Comparison of ENCODE assay signal across 29 cellular contexts in genomic region chr10:5492322-5492855, GRCh38. TPM values are rescaled to one million over a fixed set of nuclear protein-coding genes. Genes with fewer than 3 reads are reported as not detected.
"Had no signal": no experiment of that assay in that cellular context is flagged by ENCODE, and none has a peak within 500 bp of the region (broad histone marks: within the 10 kb centered on the region; RNA-seq: fewer than 3 reads in every experiment).

No MANE protein-coding gene starts in this region.

- H3K4me3 ChIP-seq: adrenal gland had no signal

- ATAC-seq: activated CD4-positive, alpha-beta T cell treated with anti-CD3 and anti-CD28 coated beads for 36 hours; activated T-helper 17 cell treated with anti-CD3 and anti-CD28 coated beads, Interleukin-2, amount 50 U/mL, for 72 hours; T-helper 17 cell had no signal

- H3K9me3 ChIP-seq: adrenal gland had no signal

- H3K27ac ChIP-seq: adrenal gland had no signal

- DNase-seq: activated CD4-positive, alpha-beta memory T cell treated with anti-CD3 and anti-CD28 coated beads, Interleukin-2, amount 10 ng/mL, durations not matched to agents 7 days and 5 days; activated CD4-positive, alpha-beta T cell treated with anti-CD3 and anti-CD28 coated beads for 36 hours; activated CD4-positive, alpha-beta T cell treated with anti-CD3 and anti-CD28 coated beads, Interleukin-2, amount 50 U/mL, for 1 hour; activated CD4-positive, CD25-positive, alpha-beta regulatory T cell; activated naive CD4-positive, alpha-beta T cell treated with anti-CD3 and anti-CD28 coated beads, Interleukin-2, amount 50 U/mL, for 16 hours; activated naive CD8-positive, alpha-beta T cell treated with anti-CD3 and anti-CD28 coated beads, Interleukin-2, amount 10 ng/mL, durations not matched to agents 7 days and 5 days; activated T-cell treated with anti-CD3 and anti-CD28 coated beads for 4 hours; activated T-cell treated with anti-CD3 and anti-CD28 coated beads, Interleukin-2, amount 50 U/mL, for 48 hours; adrenal gland; anterior cingulate cortex; KG1; NCI-H1092; NCI-H1417 treated with DMSO at 0.1 percent for 48 hours; NCI-H1694; NCI-H2029; NCI-H2107; NCI-H2171 treated with DMSO at 0.1 percent for 48 hours; NCI-H345; NCI-H510A; NCI-H526 treated with DMSO at 0.1 percent for 48 hours; SIG-M5; T-helper 17 cell; T-helper 9 cell had no signal

- H3K4me1 ChIP-seq: adrenal gland had no signal

- H3K4me3 Mint-ChIP-seq: activated CD4-positive, alpha-beta memory T cell treated with anti-CD3 and anti-CD28 coated beads, Interleukin-2, amount 10 ng/mL, durations not matched to agents 7 days and 5 days; activated CD4-positive, alpha-beta T cell treated with anti-CD3 and anti-CD28 coated beads for 36 hours; activated naive CD8-positive, alpha-beta T cell treated with anti-CD3 and anti-CD28 coated beads, Interleukin-2, amount 10 ng/mL, durations not matched to agents 7 days and 5 days; activated T-helper 17 cell treated with anti-CD3 and anti-CD28 coated beads, Interleukin-2, amount 50 U/mL, for 72 hours; T-helper 17 cell had no signal

- H3K36me3 Mint-ChIP-seq: activated naive CD8-positive, alpha-beta T cell treated with anti-CD3 and anti-CD28 coated beads, Interleukin-2, amount 10 ng/mL, durations not matched to agents 7 days and 5 days had no signal

- H3K27me3 Mint-ChIP-seq: activated CD4-positive, alpha-beta memory T cell treated with anti-CD3 and anti-CD28 coated beads, Interleukin-2, amount 10 ng/mL, durations not matched to agents 7 days and 5 days; activated CD4-positive, alpha-beta T cell treated with anti-CD3 and anti-CD28 coated beads for 36 hours; activated T-helper 17 cell treated with anti-CD3 and anti-CD28 coated beads, Interleukin-2, amount 50 U/mL, for 72 hours had no signal

- H3K27ac Mint-ChIP-seq: activated CD4-positive, alpha-beta memory T cell treated with anti-CD3 and anti-CD28 coated beads, Interleukin-2, amount 10 ng/mL, durations not matched to agents 7 days and 5 days; activated CD4-positive, alpha-beta T cell treated with anti-CD3 and anti-CD28 coated beads for 36 hours; activated T-helper 17 cell treated with anti-CD3 and anti-CD28 coated beads, Interleukin-2, amount 50 U/mL, for 72 hours had no signal

- H3K4me1 Mint-ChIP-seq: activated CD4-positive, alpha-beta memory T cell treated with anti-CD3 and anti-CD28 coated beads, Interleukin-2, amount 10 ng/mL, durations not matched to agents 7 days and 5 days; activated T-helper 17 cell treated with anti-CD3 and anti-CD28 coated beads, Interleukin-2, amount 50 U/mL, for 72 hours had no signal

- H3K9me3 Mint-ChIP-seq: activated T-helper 17 cell treated with anti-CD3 and anti-CD28 coated beads, Interleukin-2, amount 50 U/mL, for 72 hours had no signal

- H3K36me3 ChIP-seq: adrenal gland had no signal

- H3K27me3 ChIP-seq: adrenal gland had no signal

RNA-seq across cellular contexts. Expression of gene CALML5, which starts 7.0 kb away (rescaled TPM):
- total RNA-seq: activated CD4-positive, alpha-beta memory T cell treated with anti-CD3 and anti-CD28 coated beads, Interleukin-2, amount 10 ng/mL, durations not matched to agents 7 days and 5 days; activated CD4-positive, alpha-beta T cell treated with anti-CD3 and anti-CD28 coated beads for 36 hours; activated CD8-positive, alpha-beta memory T cell treated with anti-CD3 and anti-CD28 coated beads for 36 hours; activated naive CD8-positive, alpha-beta T cell treated with anti-CD3 and anti-CD28 coated beads, Interleukin-2, amount 10 ng/mL, durations not matched to agents 7 days and 5 days; activated T-helper 17 cell treated with anti-CD3 and anti-CD28 coated beads, Interleukin-2, amount 50 U/mL, for 72 hours; adrenal gland; cardiac septum; cerebellum; MCF 10A; RPMI7951; T-helper 17 cell had no signal
- polyA plus RNA-seq: adrenal gland had no signal

RNA-seq across cellular contexts. Expression of gene CALML3, which starts 32.4 kb away (rescaled TPM):
- total RNA-seq: activated CD4-positive, alpha-beta memory T cell treated with anti-CD3 and anti-CD28 coated beads, Interleukin-2, amount 10 ng/mL, durations not matched to agents 7 days and 5 days; activated CD4-positive, alpha-beta T cell treated with anti-CD3 and anti-CD28 coated beads for 36 hours; activated CD8-positive, alpha-beta memory T cell treated with anti-CD3 and anti-CD28 coated beads for 36 hours; activated naive CD8-positive, alpha-beta T cell treated with anti-CD3 and anti-CD28 coated beads, Interleukin-2, amount 10 ng/mL, durations not matched to agents 7 days and 5 days; activated T-helper 17 cell treated with anti-CD3 and anti-CD28 coated beads, Interleukin-2, amount 50 U/mL, for 72 hours; adrenal gland; cardiac septum; RPMI7951; T-helper 17 cell had no signal
